22 cellular contexts compared by ENCODE assay signal in the genomic region with DNA sequence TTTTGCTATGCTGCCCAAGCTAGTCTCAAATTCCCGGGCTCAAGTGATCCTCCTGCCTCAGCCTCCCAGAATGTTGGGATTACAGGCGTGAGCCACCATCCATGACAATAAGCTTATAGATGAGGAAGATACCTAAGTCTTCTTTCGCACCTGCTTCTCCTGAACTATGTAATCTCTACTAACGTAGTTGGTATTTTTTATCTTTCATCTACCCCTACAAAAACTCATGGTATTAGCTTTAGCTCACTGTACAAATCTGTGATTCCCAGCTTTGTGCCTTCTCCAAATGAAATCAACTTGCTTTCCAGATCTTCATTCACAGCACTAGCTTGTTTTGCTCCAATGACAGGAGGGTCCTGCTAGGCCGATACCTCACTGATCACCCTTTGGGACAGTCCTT. TPM values are rescaled to one million over a fixed set of nuclear protein-coding genes. Genes with fewer than 3 reads are reported as not detected.
DNase-seq lines count a peak whose midpoint lies in the region; ATAC-seq, FAIRE-seq and TF ChIP-seq lines count a peak whose summit lies in the region.
"Had no signal": no experiment of that assay in that cellular context is flagged by ENCODE, and none has a peak within 500 bp of the region (broad histone marks: within the 10 kb centered on the region; RNA-seq: fewer than 3 reads in every experiment).

No MANE protein-coding gene starts in this region.

- no peaks in the 10 kb centered on the region for H3K4me1 ChIP-seq in CD8-positive, alpha-beta T cell (ENCODE audit: insufficient read depth, low read length)
- H3K4me1 ChIP-seq in K562 (replicated peaks in 1 of 2; ENCODE audit: control insufficient read depth in 2 of 2, insufficient read depth in 2 of 2, low read length in 2 of 2), result no peaks in the 10 kb centered on the region
- no peaks in the 10 kb centered on the region for H3K4me1 ChIP-seq in trophoblast cell (ENCODE audit: control insufficient read depth in 1 of 2, insufficient read depth in 2 of 2, low read length in 2 of 2)

- no peak overlapping the region for H3K4me3 Mint-ChIP-seq in CD4-positive, alpha-beta T cell
- H3K4me3 Mint-ChIP-seq in CD8-positive, alpha-beta T cell, result no peak overlapping the region
- H3K4me3 Mint-ChIP-seq in activated CD4-positive, alpha-beta T cell treated with anti-CD3 and anti-CD28 coated beads for 36 hours, result no peak overlapping the region
- H3K4me3 Mint-ChIP-seq: CD8-positive, alpha-beta memory T cell; GM23338; H9 had no signal

- no peaks in the 10 kb centered on the region for H3K79me1 ChIP-seq in trophoblast cell (ENCODE audit: low read length)

- no peaks in the 10 kb centered on the region for H3K4me1 Mint-ChIP-seq in CD4-positive, alpha-beta T cell (ENCODE audit: low read depth)
- no peaks in the 10 kb centered on the region for H3K4me1 Mint-ChIP-seq in CD8-positive, alpha-beta T cell (ENCODE audit: low read depth)
- H3K4me1 Mint-ChIP-seq in activated CD4-positive, alpha-beta T cell treated with anti-CD3 and anti-CD28 coated beads for 36 hours, result no peaks in the 10 kb centered on the region
- H3K4me1 Mint-ChIP-seq: CD8-positive, alpha-beta memory T cell; GM23338 had no signal

- peaks cover 34% of the 10 kb centered on the region for H3K36me3 ChIP-seq in CD8-positive, alpha-beta T cell (ENCODE audit: insufficient read depth, low read length)
- peaks cover 66% of the 10 kb centered on the region for H3K36me3 ChIP-seq in K562 (ENCODE audit: control insufficient read depth, insufficient read depth, low read length)
- H3K36me3 ChIP-seq in trophoblast cell (ENCODE audit: control insufficient read depth in 1 of 2, insufficient read depth in 2 of 2, low read length in 2 of 2), result peaks cover 11 to 13% of the 10 kb centered on the region in 2 experiments

- no peak overlapping the region for H4K91ac ChIP-seq in trophoblast cell (ENCODE audit: low read depth, low read length)

- CTCF ChIA-PET in CD4-positive, alpha-beta T cell (lab: Charles Lee), result interaction anchor here (0.6 kb wide), 1 partner anchor 1081 kb away, joined by 4 read pairs; no protein-coding TSS in a partner anchor
- CTCF ChIA-PET in CD8-positive, alpha-beta T cell (lab: Charles Lee), result interaction anchor here (0.6 to 1.8 kb wide), 2 partner anchors 9 to 337 kb away, joined by 3 to 5 read pairs; no protein-coding TSS in a partner anchor
- CTCF ChIA-PET in K562 (lab: Yijun Ruan, JAX; ENCODE audit: low intra/inter-chr PET ratio), result no interaction called here
- CTCF ChIA-PET in activated CD4-positive, alpha-beta T cell treated with anti-CD3 and anti-CD28 coated beads for 36 hours (lab: Charles Lee), result interaction anchor here (1.1 to 1.9 kb wide), 3 partner anchors 13 to 18 kb away, joined by 3 to 5 read pairs (median 5); no protein-coding TSS in a partner anchor

- no peak overlapping the region for H3K14ac ChIP-seq in trophoblast cell (ENCODE audit: low read length)

- POLR2A ChIA-PET in CD4-positive, alpha-beta T cell (lab: Charles Lee), result no interaction called here
- POLR2A ChIA-PET in CD8-positive, alpha-beta T cell (lab: Charles Lee), result no interaction called here
- POLR2A ChIA-PET in K562 (lab: Yijun Ruan, JAX), result interaction anchor here (1.1 to 13.8 kb wide), 8 partner anchors 13 to 46 kb away, joined by 3 to 172 read pairs (median 4); no protein-coding TSS in a partner anchor
- POLR2A ChIA-PET in activated CD4-positive, alpha-beta T cell treated with anti-CD3 and anti-CD28 coated beads for 36 hours (lab: Charles Lee), result no interaction called here

- H4K20me1 ChIP-seq in K562 (replicated peaks; ENCODE audit: control insufficient read depth, insufficient read depth, low read length), result peaks cover 5% of the 10 kb centered on the region; the same call in 1 of the 2 replicates

- H4K12ac ChIP-seq in trophoblast cell (ENCODE audit: low read depth, low read length), result no peak overlapping the region

- 91% methylated on average over 5 of the region's 5 CpGs for WGBS in K562 (ENCODE audit: insufficient coverage, low coverage, missing lambda C conversion rate)
- no CpG with 5 or more reads among the region's 5 CpGs for WGBS in trophoblast cell (ENCODE audit: extremely low coverage, insufficient coverage, insufficient read length)

- DNase-seq in CD4-positive, alpha-beta T cell, result no peak
- no peak for DNase-seq in CD8-positive, alpha-beta T cell
- no peak for DNase-seq in K562 (ENCODE audit: extremely low read depth in 1 of 4, low spot score in 3 of 4)
- DNase-seq in trophoblast cell, result peak; percentile 35 to 79
- DNase-seq in SKM-1 (lab: John Stamatoyannopoulos, UW; ENCODE audit: unreplicated experiment), result no peak
- no peak for DNase-seq in left colon
- no peak for DNase-seq in activated CD4-positive, alpha-beta T cell treated with anti-CD3 and anti-CD28 coated beads for 36 hours
- DNase-seq: C1 segment of cervical spinal cord; CD8-positive, alpha-beta memory T cell; DMS 273 treated with DMSO at 0.1 percent for 48 hours; DMS79; EL; GDM1; H9 had no signal

- peaks cover 80% of the 10 kb centered on the region for H3K36me3 Mint-ChIP-seq in CD4-positive, alpha-beta T cell (ENCODE audit: low read depth)
- peaks cover 77% of the 10 kb centered on the region for H3K36me3 Mint-ChIP-seq in CD8-positive, alpha-beta T cell
- peaks cover 17% of the 10 kb centered on the region for H3K36me3 Mint-ChIP-seq in activated CD4-positive, alpha-beta T cell treated with anti-CD3 and anti-CD28 coated beads for 36 hours (ENCODE audit: low read depth)

- H3K4me2 ChIP-seq in K562 (ENCODE audit: insufficient read depth, low read length) (no peak overlapping the region), trophoblast cell (ENCODE audit: low read length) (no peak overlapping the region)
- H3K4me2 ChIP-seq: GM23338 had no signal

- no peaks in the 10 kb centered on the region for H3K9me1 ChIP-seq in K562 (ENCODE audit: control insufficient read depth, insufficient read depth, low read length)

- no peak overlapping the region for H2BK120ac ChIP-seq in trophoblast cell (ENCODE audit: insufficient read depth, low read length, poor library complexity)

- no peak overlapping the region for H4K8ac ChIP-seq in trophoblast cell (ENCODE audit: low read depth, low read length)

- no peak for TF ChIP-seq RAD21 in K562 (CRISPR knock-in tag; conservative IDR thresholded peaks at IDR 0.05 in 1 of 2, IDR thresholded peaks at IDR 0.05 in 1 of 2)

- H2BK5ac ChIP-seq in trophoblast cell (ENCODE audit: low read depth, low read length, poor library complexity), result no peak overlapping the region

- no peak overlapping the region for H3K4me3 ChIP-seq in CD8-positive, alpha-beta T cell (ENCODE audit: low read depth, low read length)
- no peak overlapping the region for H3K4me3 ChIP-seq in K562
- no peak overlapping the region for H3K4me3 ChIP-seq in trophoblast cell (ENCODE audit: low read depth, low read length)
- H3K4me3 ChIP-seq: GM12878, GM23338 had no signal

- TF ChIP-seq EP300 in K562 (IDR thresholded peaks at IDR 0.05; ENCODE audit: low read length), result no peak

- no peak overlapping the region for H3K9ac ChIP-seq in K562 (ENCODE audit: insufficient read depth in 1 of 2, low read depth in 2 of 2, low read length in 2 of 2)
- H3K9ac ChIP-seq in trophoblast cell (ENCODE audit: low read length), result no peak overlapping the region

- peak overlapping the region; percentile 30 for H3K27ac Mint-ChIP-seq in CD4-positive, alpha-beta T cell
- peak overlapping the region; percentile 46 for H3K27ac Mint-ChIP-seq in CD8-positive, alpha-beta T cell
- H3K27ac Mint-ChIP-seq in activated CD4-positive, alpha-beta T cell treated with anti-CD3 and anti-CD28 coated beads for 36 hours, result no peak overlapping the region
- H3K27ac Mint-ChIP-seq: GM23338, H9 had no signal

- no peak for TF ChIP-seq CTCF in CD4-positive, alpha-beta T cell (IDR thresholded peaks at IDR 0.05)
- no peak for TF ChIP-seq CTCF in CD8-positive, alpha-beta T cell (IDR thresholded peaks at IDR 0.05)
- TF ChIP-seq CTCF in K562 (IDR thresholded peaks at IDR 0.05 in 2 of 3, conservative IDR thresholded peaks at IDR 0.05 in 1 of 3; ENCODE audit: insufficient read depth in 2 of 3, low read depth in 1 of 3, low read length in 3 of 3), result no peak

- no TSS peak for BruUV-seq in K562 (replicated peaks; lab: Mats Ljungman, UMichigan)

- H2AFZ ChIP-seq in K562 (ENCODE audit: low read depth, low read length), result no peak overlapping the region
- H2AFZ ChIP-seq in trophoblast cell (ENCODE audit: insufficient read depth, low read length, poor library complexity), result no peak overlapping the region
- H2AFZ ChIP-seq: GM23338 had no signal

- H3K23ac ChIP-seq in trophoblast cell (ENCODE audit: low read length), result peak overlapping the region; percentile 61

- no peaks in the 10 kb centered on the region for H3K9me3 ChIP-seq in CD4-positive, alpha-beta T cell (ENCODE audit: control insufficient read depth, low read length)
- no peaks in the 10 kb centered on the region for H3K9me3 ChIP-seq in CD8-positive, alpha-beta T cell (ENCODE audit: low read length)
- H3K9me3 ChIP-seq in K562 (replicated peaks; ENCODE audit: control insufficient read depth, insufficient read depth, low read depth, low read length), result no peaks in the 10 kb centered on the region
- peaks cover 3% of the 10 kb centered on the region for H3K9me3 ChIP-seq in trophoblast cell (ENCODE audit: insufficient read depth, low read depth, low read length)

- H3K27me3 ChIP-seq in CD4-positive, alpha-beta T cell (ENCODE audit: control insufficient read depth, insufficient read depth, low read length), result no peaks in the 10 kb centered on the region
- H3K27me3 ChIP-seq in CD8-positive, alpha-beta T cell (ENCODE audit: insufficient read depth, low read length), result no peaks in the 10 kb centered on the region
- H3K27me3 ChIP-seq in K562 (ENCODE audit: control insufficient read depth in 2 of 2, insufficient read depth in 2 of 2, low read length in 2 of 2) (no peaks in the 10 kb centered on the region), trophoblast cell (ENCODE audit: insufficient read depth, low read length) (no peaks in the 10 kb centered on the region)

- no peak overlapping the region for H3K18ac ChIP-seq in trophoblast cell (ENCODE audit: low read length)

- H2AK5ac ChIP-seq in trophoblast cell (ENCODE audit: low read length), result no peak overlapping the region

- FAIRE-seq in K562 (lab: Jason Lieb, UNC), result no peak
- FAIRE-seq: D721Med, GM12878, GM19239 had no signal

- ATAC-seq in CD4-positive, alpha-beta T cell (ENCODE audit: poor library complexity), result no peak
- ATAC-seq in CD8-positive, alpha-beta T cell, result no peak
- ATAC-seq in K562, result no peak
- ATAC-seq in left colon, result no peak
- no peak for ATAC-seq in activated CD4-positive, alpha-beta T cell treated with anti-CD3 and anti-CD28 coated beads for 36 hours
- ATAC-seq: GM12878, GM23338, HCT116 had no signal

- no peaks in the 10 kb centered on the region for H3K27me3 Mint-ChIP-seq in CD4-positive, alpha-beta T cell
- no peaks in the 10 kb centered on the region for H3K27me3 Mint-ChIP-seq in CD8-positive, alpha-beta T cell (ENCODE audit: low read depth)
- no peaks in the 10 kb centered on the region for H3K27me3 Mint-ChIP-seq in activated CD4-positive, alpha-beta T cell treated with anti-CD3 and anti-CD28 coated beads for 36 hours

- in situ Hi-C loops in K562 (cut with MboI), result no loop called here

- no peak for TF ChIP-seq POLR2A in K562 (conservative IDR thresholded peaks at IDR 0.05)

- no peak overlapping the region for H3K27ac ChIP-seq in CD4-positive, alpha-beta T cell (ENCODE audit: low read depth, low read length)
- no peak overlapping the region for H3K27ac ChIP-seq in CD8-positive, alpha-beta T cell (ENCODE audit: low read depth, low read length)
- no peak overlapping the region for H3K27ac ChIP-seq in K562 (ENCODE audit: extremely low read depth, low read depth, low read length)
- H3K27ac ChIP-seq in trophoblast cell (ENCODE audit: low read depth, low read length), result no peak overlapping the region

- no peak overlapping the region for H3K4ac ChIP-seq in trophoblast cell (ENCODE audit: low read depth, low read length)

- H2BK12ac ChIP-seq in trophoblast cell (ENCODE audit: low read length), result no peak overlapping the region

- intact Hi-C loops in CD4-positive, alpha-beta T cell (cut with DNase I, micrococcal nuclease), result no loop called here
- intact Hi-C loops in CD8-positive, alpha-beta T cell (cut with DNase I, micrococcal nuclease), result no loop called here
- intact Hi-C loops in K562 (cut with micrococcal nuclease) (no loop called here), left colon (cut with DNase I, micrococcal nuclease) (no loop called here)
- intact Hi-C loops in activated CD4-positive, alpha-beta T cell treated with anti-CD3 and anti-CD28 coated beads for 36 hours (cut with DNase I, micrococcal nuclease), result no loop called here

- H3K79me2 ChIP-seq in K562 (ENCODE audit: control insufficient read depth, insufficient read depth, low read length) (no peaks in the 10 kb centered on the region), trophoblast cell (ENCODE audit: control insufficient read depth, insufficient read depth, low read length, poor library complexity) (no peaks in the 10 kb centered on the region)

- no peaks in the 10 kb centered on the region for H3K9me3 Mint-ChIP-seq in CD4-positive, alpha-beta T cell
- H3K9me3 Mint-ChIP-seq in CD8-positive, alpha-beta T cell, result no peaks in the 10 kb centered on the region
- H3K9me3 Mint-ChIP-seq in activated CD4-positive, alpha-beta T cell treated with anti-CD3 and anti-CD28 coated beads for 36 hours (ENCODE audit: low read depth), result no peaks in the 10 kb centered on the region
- H3K9me3 Mint-ChIP-seq: CD8-positive, alpha-beta memory T cell; GM23338; H9 had no signal

RNA-seq across cellular contexts. Expression of gene PI4KA, which starts 36.4 kb away (rescaled TPM):
- 100 to 1,000 TPM; 137 to 146 TPM for total RNA-seq in CD4-positive, alpha-beta T cell
- 100 to 1,000 TPM; 154 to 155 TPM for total RNA-seq in CD8-positive, alpha-beta T cell
- 856 and 1,421 TPM in 2 replicates for total RNA-seq in K562 (2011; cell fraction: chromatin; rRNA removed; ENCODE audit: low replicate concordance)
- 627 and 658 TPM in 2 replicates for total RNA-seq in K562 (2011; cell fraction: nucleolus; rRNA removed)
- 567 and 576 TPM in 2 replicates for total RNA-seq in K562 (2011; cell fraction: nucleoplasm; rRNA removed)
- 103 and 117 TPM in 2 replicates for total RNA-seq in K562 (2014; rRNA removed)
- 62.3 and 63.7 TPM in 2 replicates for total RNA-seq in K562 (2014; rRNA removed; fragmentation: Illumina TruSeq; extraction: Trizol)
- total RNA-seq in K562 (2015; rRNA removed; fragmentation: Illumina TruSeq; extraction: Trizol), result 75.3 and 82.5 TPM in 2 replicates
- total RNA-seq in K562 (2021), result 173 and 187 TPM in 2 replicates
- polyA plus RNA-seq in K562 (2011; rRNA removed), result 84.7 and 128 TPM in 2 replicates
- 76.2 and 84.4 TPM in 2 replicates for polyA plus RNA-seq in K562 (2011; cell fraction: cytosol; rRNA removed)
- 448 and 556 TPM in 2 replicates for polyA plus RNA-seq in K562 (2011; cell fraction: nucleus; rRNA removed)
- polyA plus RNA-seq in K562 (2012), result 142 and 181 TPM in 2 replicates
- polyA plus RNA-seq in K562 (2014; fragmentation: Illumina TruSeq; extraction: Trizol), result 124 and 127 TPM in 2 replicates
- 10 to 100 TPM in 1 of 2 experiments, 1 to 10 TPM in 1; 7.3 to 11.1 TPM for polyA plus RNA-seq in K562 (2014; fragmentation: Nextera tagmentation; extraction: Ambion mirVana)
- polyA plus RNA-seq in K562 (2014; rRNA removed), result 116 and 125 TPM in 2 replicates
- 160 and 176 TPM in 2 replicates for polyA minus RNA-seq in K562 (2011; rRNA and poly(A)+ RNA removed)
- 98.9 and 161 TPM in 2 replicates for polyA minus RNA-seq in K562 (2011; cell fraction: cytosol; rRNA and poly(A)+ RNA removed)
- 188 and 253 TPM in 2 replicates for polyA minus RNA-seq in K562 (2011; cell fraction: nucleus; rRNA and poly(A)+ RNA removed)
- polyA plus RNA-seq in trophoblast cell (2013), result 29.7 and 32.4 TPM in 2 replicates
- total RNA-seq in left colon, result 10 to 100 TPM; 77.3 to 82.4 TPM
- total RNA-seq in activated CD4-positive, alpha-beta T cell treated with anti-CD3 and anti-CD28 coated beads for 36 hours, result 10 to 100 TPM; 52.8 TPM

RNA-seq across cellular contexts. Expression of gene SNAP29, which starts 36.6 kb away (rescaled TPM):
- 10 to 100 TPM; 13.7 to 15.1 TPM for total RNA-seq in CD4-positive, alpha-beta T cell
- total RNA-seq in CD8-positive, alpha-beta T cell, result 10 to 100 TPM; 16.5 to 17.1 TPM
- 63.6 and 66.4 TPM in 2 replicates for total RNA-seq in K562 (2011; cell fraction: chromatin; rRNA removed; ENCODE audit: low replicate concordance)
- total RNA-seq in K562 (2011; cell fraction: nucleolus; rRNA removed), result 39.3 and 45.4 TPM in 2 replicates
- total RNA-seq in K562 (2011; cell fraction: nucleoplasm; rRNA removed), result 59.8 and 84.4 TPM in 2 replicates
- total RNA-seq in K562 (2014; rRNA removed), result 71.4 and 89.3 TPM in 2 replicates
- total RNA-seq in K562 (2014; rRNA removed; fragmentation: Illumina TruSeq; extraction: Trizol), result 58.1 and 64.4 TPM in 2 replicates
- total RNA-seq in K562 (2015; rRNA removed; fragmentation: Illumina TruSeq; extraction: Trizol), result 70.6 and 75.9 TPM in 2 replicates
- total RNA-seq in K562 (2021), result 122 and 123 TPM in 2 replicates
- polyA plus RNA-seq in K562 (2011; rRNA removed), result 187 and 200 TPM in 2 replicates
- polyA plus RNA-seq in K562 (2011; cell fraction: cytosol; rRNA removed), result 97.0 and 115 TPM in 2 replicates
- polyA plus RNA-seq in K562 (2011; cell fraction: nucleus; rRNA removed), result 51.6 and 70.0 TPM in 2 replicates
- 105 and 162 TPM in 2 replicates for polyA plus RNA-seq in K562 (2012)
- 181 and 250 TPM in 2 replicates for polyA plus RNA-seq in K562 (2014; fragmentation: Illumina TruSeq; extraction: Trizol)
- polyA plus RNA-seq in K562 (2014; fragmentation: Nextera tagmentation; extraction: Ambion mirVana), result 10 to 100 TPM; 19.5 to 22.8 TPM
- 136 and 161 TPM in 2 replicates for polyA plus RNA-seq in K562 (2014; rRNA removed)
- 89.0 and 94.5 TPM in 2 replicates for polyA minus RNA-seq in K562 (2011; rRNA and poly(A)+ RNA removed)
- 44.9 and 53.1 TPM in 2 replicates for polyA minus RNA-seq in K562 (2011; cell fraction: cytosol; rRNA and poly(A)+ RNA removed)
- polyA minus RNA-seq in K562 (2011; cell fraction: nucleus; rRNA and poly(A)+ RNA removed), result 14.3 and 25.0 TPM in 2 replicates
- polyA plus RNA-seq in trophoblast cell (2013), result 42.7 and 45.7 TPM in 2 replicates
- total RNA-seq in left colon, result 10 to 100 TPM; 26.3 to 30.3 TPM
- total RNA-seq in activated CD4-positive, alpha-beta T cell treated with anti-CD3 and anti-CD28 coated beads for 36 hours, result 10 to 100 TPM; 22.8 to 33.8 TPM

RNA-seq across cellular contexts. Expression of gene SERPIND1, which starts 48.3 kb away (rescaled TPM):
- total RNA-seq in CD4-positive, alpha-beta T cell, result not detected
- total RNA-seq in CD8-positive, alpha-beta T cell, result not detected
- total RNA-seq in K562 (2011; cell fraction: chromatin; rRNA removed; ENCODE audit: low replicate concordance), result not detected in 2 replicates
- total RNA-seq in K562 (2011; cell fraction: nucleolus; rRNA removed), result not detected in 2 replicates
- not detected in 2 replicates for total RNA-seq in K562 (2011; cell fraction: nucleoplasm; rRNA removed)
- total RNA-seq in K562 (2014; rRNA removed) (not detected in 2 replicates), K562 (2014; rRNA removed; fragmentation: Illumina TruSeq; extraction: Trizol) (not detected in 2 replicates), K562 (2015; rRNA removed; fragmentation: Illumina TruSeq; extraction: Trizol) (not detected in 2 replicates), K562 (2021) (0.09 and 0.22 TPM in 2 replicates), left colon (not detected)
- polyA plus RNA-seq in K562 (2011; rRNA removed) (not detected in 2 replicates), K562 (2014; fragmentation: Illumina TruSeq; extraction: Trizol) (not detected in 2 replicates), K562 (2014; fragmentation: Nextera tagmentation; extraction: Ambion mirVana) (under 1 TPM; 0.04 to 0.11 TPM), K562 (2014; rRNA removed) (not detected in 2 replicates)
- polyA plus RNA-seq in K562 (2011; cell fraction: cytosol; rRNA removed), result not detected in 2 replicates
- polyA plus RNA-seq in K562 (2011; cell fraction: nucleus; rRNA removed), result not detected in 2 replicates
- polyA plus RNA-seq in K562 (2012), result 0.11 and 0.16 TPM in 2 replicates
- not detected in 2 replicates for polyA minus RNA-seq in K562 (2011; rRNA and poly(A)+ RNA removed)
- 1.0 TPM in 1 of 2 replicates, not detected in the other for polyA minus RNA-seq in K562 (2011; cell fraction: cytosol; rRNA and poly(A)+ RNA removed)
- not detected in 2 replicates for polyA minus RNA-seq in K562 (2011; cell fraction: nucleus; rRNA and poly(A)+ RNA removed)
- polyA plus RNA-seq in trophoblast cell (2013), result not detected in 2 replicates
- total RNA-seq in activated CD4-positive, alpha-beta T cell treated with anti-CD3 and anti-CD28 coated beads for 36 hours, result not detected
- total RNA-seq: A172; CD8-positive, alpha-beta memory T cell; GM23338; H4; H9 had no signal
- polyA plus RNA-seq: BJ, GM23338 had no signal

Comparison
In these comparisons a context has a peak if more than half of its experiments do, and no peak if none do; other contexts are left out.
1. DNase-seq: peak in trophoblast cell (2 of 2); none in CD4-positive, alpha-beta T cell (0 of 10), CD8-positive, alpha-beta T cell (0 of 7), K562 (0 of 4), SKM-1 (single experiment), left colon (0 of 2) and activated CD4-positive, alpha-beta T cell treated with anti-CD3 and anti-CD28 coated beads for 36 hours (single experiment).